In the genomic region with DNA sequence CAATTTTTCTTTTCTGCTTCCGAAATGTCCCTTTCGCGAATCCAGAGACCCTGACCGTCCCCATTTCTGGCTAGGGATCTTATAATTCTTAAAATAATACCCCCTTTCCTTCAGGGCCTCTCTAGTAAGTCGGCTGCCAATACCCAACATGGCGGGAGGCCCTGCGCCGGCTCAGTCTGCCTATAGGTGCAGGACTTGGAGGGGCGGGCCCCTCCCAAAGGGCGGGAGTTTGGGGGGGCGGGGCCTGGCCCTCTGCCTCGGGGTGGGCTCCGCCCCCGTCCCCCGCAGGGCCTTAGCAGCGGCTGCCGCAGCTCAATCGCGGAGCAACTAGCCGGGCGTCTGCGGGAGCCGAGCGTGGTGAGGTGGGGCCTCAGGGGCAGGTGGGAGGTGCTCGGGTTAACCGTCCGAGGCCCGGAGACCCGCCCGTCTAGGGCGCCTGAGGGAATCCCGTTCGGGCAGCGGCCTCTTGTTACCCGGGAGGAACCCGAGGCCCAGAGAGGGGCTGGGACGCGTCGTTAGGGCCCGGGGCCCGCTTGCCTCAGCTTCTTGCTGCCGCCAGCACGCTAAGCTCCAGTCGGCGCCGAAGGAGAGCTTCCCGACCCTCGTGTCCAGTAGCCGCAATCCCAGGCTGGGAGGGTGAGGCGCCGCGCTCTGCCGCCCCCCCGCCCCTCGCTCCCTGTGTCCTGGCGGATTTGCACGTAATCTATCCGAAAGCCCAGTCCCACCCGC, we compare ENCODE assay signal across 8 cellular contexts.
DNase-seq lines count a peak whose midpoint lies in the region; ATAC-seq and TF ChIP-seq lines count a peak whose summit lies in the region.

Gene CEP250 (plus strand): TSS at position 718 of the 729 bp plus-strand sequence. CDS start 6,770 bp downstream, outside the sequence.

- CTCF ChIA-PET in GM10248 (lab: Yijun Ruan, JAX): interaction anchor here (0.9 to 4.6 kb wide), 11 partner anchors 8 to 683 kb away, joined by 3 to 31 read pairs (median 4); no protein-coding TSS in a partner anchor

- no peak for TF ChIP-seq CTCF in GM10248 (IDR thresholded peaks at IDR 0.05; ENCODE audit: control extremely low read depth, extremely low read depth, low read depth, missing control alignments)

- DNase-seq in GM10248 (ENCODE audit: extremely low spot score) (peak; percentile 98), NCI-H1092 treated with DMSO at 0.1 percent for 48 hours (lab: John Stamatoyannopoulos, UW) (peak; percentile 100), globus pallidus (ENCODE audit: low spot score) (peak; percentile 93), nucleus accumbens (lab: John Stamatoyannopoulos, UW) (peak; percentile 63 to 97 (median 91)), superior temporal gyrus (ENCODE audit: extremely low spot score) (peak; percentile 97)

- peak; percentile 94 for ATAC-seq in HG02623 (IDR thresholded peaks at IDR 0.05; ENCODE audit: unreplicated experiment)
- peak; percentile 92 for ATAC-seq in SK-N-SH treated with all-trans-retinoic acid at 6 μM for 48 hours

- H3K36me3 Mint-ChIP-seq in activated naive CD4-positive, alpha-beta T cell treated with anti-CD3 and anti-CD28 coated beads, Interleukin-2, amount 50 U/mL, for 24 hours: no peaks in the 10 kb centered on the region

- H3K27me3 Mint-ChIP-seq in activated naive CD4-positive, alpha-beta T cell treated with anti-CD3 and anti-CD28 coated beads, Interleukin-2, amount 50 U/mL, for 24 hours: no peaks in the 10 kb centered on the region

- H3K9me3 Mint-ChIP-seq in activated naive CD4-positive, alpha-beta T cell treated with anti-CD3 and anti-CD28 coated beads, Interleukin-2, amount 50 U/mL, for 24 hours: no peaks in the 10 kb centered on the region

- H3K27ac Mint-ChIP-seq in activated naive CD4-positive, alpha-beta T cell treated with anti-CD3 and anti-CD28 coated beads, Interleukin-2, amount 50 U/mL, for 24 hours: peak within 1 kb of the TSS; percentile 100

- H3K4me3 Mint-ChIP-seq in activated naive CD4-positive, alpha-beta T cell treated with anti-CD3 and anti-CD28 coated beads, Interleukin-2, amount 50 U/mL, for 24 hours: peak within 1 kb of the TSS; percentile 95

- POLR2A ChIA-PET in GM10248 (lab: Yijun Ruan, JAX): interaction anchor here (0.6 to 1.5 kb wide), 7 partner anchors 11 to 255 kb away, joined by 3 to 6 read pairs (median 3); partner anchors contain the start of gene MMP24OS

- peaks cover 33% of the 10 kb centered on the region for H3K4me1 Mint-ChIP-seq in activated naive CD4-positive, alpha-beta T cell treated with anti-CD3 and anti-CD28 coated beads, Interleukin-2, amount 50 U/mL, for 24 hours

TF ChIP-seq in SK-N-SH treated with all-trans-retinoic acid at 6 μM for 48 hours, 23 proteins besides CTCF, POLR2A, EP300 and RAD21:
- TF ChIP-seq GLIS3 (CRISPR knock-in tag; IDR thresholded peaks at IDR 0.05) (no peak), ZNF8 (CRISPR knock-in tag; IDR thresholded peaks at IDR 0.05) (no peak)
- TF ChIP-seq, protein P1, sequence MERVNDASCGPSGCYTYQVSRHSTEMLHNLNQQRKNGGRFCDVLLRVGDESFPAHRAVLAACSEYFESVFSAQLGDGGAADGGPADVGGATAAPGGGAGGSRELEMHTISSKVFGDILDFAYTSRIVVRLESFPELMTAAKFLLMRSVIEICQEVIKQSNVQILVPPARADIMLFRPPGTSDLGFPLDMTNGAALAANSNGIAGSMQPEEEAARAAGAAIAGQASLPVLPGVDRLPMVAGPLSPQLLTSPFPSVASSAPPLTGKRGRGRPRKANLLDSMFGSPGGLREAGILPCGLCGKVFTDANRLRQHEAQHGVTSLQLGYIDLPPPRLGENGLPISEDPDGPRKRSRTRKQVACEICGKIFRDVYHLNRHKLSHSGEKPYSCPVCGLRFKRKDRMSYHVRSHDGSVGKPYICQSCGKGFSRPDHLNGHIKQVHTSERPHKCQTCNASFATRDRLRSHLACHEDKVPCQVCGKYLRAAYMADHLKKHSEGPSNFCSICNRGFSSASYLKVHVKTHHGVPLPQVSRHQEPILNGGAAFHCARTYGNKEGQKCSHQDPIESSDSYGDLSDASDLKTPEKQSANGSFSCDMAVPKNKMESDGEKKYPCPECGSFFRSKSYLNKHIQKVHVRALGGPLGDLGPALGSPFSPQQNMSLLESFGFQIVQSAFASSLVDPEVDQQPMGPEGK (CRISPR knock-in tag; IDR thresholded peaks at IDR 0.05; ENCODE audit: borderline replicate concordance): 0 out of 2 replicates have a peak, but pooled peaks have one; percentile 14

Comparison
In these comparisons a context has a peak if more than half of its experiments do, and no peak if none do; other contexts are left out.
1. Peak in every context shown above with its lines: DNase-seq and ATAC-seq.